In genomic region chr4:6730603-6731300, GRCh38 we compare ENCODE assay signal across 17 cellular contexts. TPM values are rescaled to one million over a fixed set of nuclear protein-coding genes. Genes with fewer than 3 reads are reported as not detected.
DNase-seq lines count a peak whose midpoint lies in the region; ATAC-seq, FAIRE-seq and TF ChIP-seq lines count a peak whose summit lies in the region.
"Had no signal": no experiment of that assay in that cellular context is flagged by ENCODE, and none has a peak within 500 bp of the region (broad histone marks: within the 10 kb centered on the region; RNA-seq: fewer than 3 reads in every experiment).

No MANE protein-coding gene starts in this region.

- no peak for TF ChIP-seq POLR2A in A549 (IDR thresholded peaks at IDR 0.05; ENCODE audit: low read length)

- no peak overlapping the region for H3K4me2 ChIP-seq in A549

- H3K9me3 ChIP-seq in A549 (no peaks in the 10 kb centered on the region), WERI-Rb-1 (ENCODE audit: severe bottlenecking) (no peaks in the 10 kb centered on the region)

- no peak for TF ChIP-seq RAD21 in A549 (conservative IDR thresholded peaks at IDR 0.05 in 1 of 2, IDR thresholded peaks at IDR 0.05 in 1 of 2)

- DNase-seq in A549 (ENCODE audit: low read depth in 1 of 2, low spot score in 1 of 2) (no peak), H7 (peak; percentile 53), WERI-Rb-1 (peak; percentile 97), foreskin fibroblast (no peak), NCI-H146 treated with DMSO at 0.1 percent for 48 hours (lab: John Stamatoyannopoulos, UW; ENCODE audit: unreplicated experiment) (no peak), COLO668 (lab: John Stamatoyannopoulos, UW; ENCODE audit: unreplicated experiment) (no peak)
- DNase-seq: activated CD4-positive, alpha-beta T cell treated with anti-CD3 and anti-CD28 coated beads, Interleukin-2, amount 10 ng/mL, durations not matched to agents 24 days and 14 days; dermis blood vessel endothelial cell; DMS79 treated with DMSO at 0.1 percent for 48 hours; Kasumi-1; NCI-H187 treated with DMSO at 0.1 percent for 48 hours; RPMI8226; stimulated activated naive CD4-positive, alpha-beta T cell treated with Interleukin-2 at 50 U/mL for 16 hours had no signal

- H3K27me3 ChIP-seq in H7 (ENCODE audit: control insufficient read depth, insufficient read depth, low read length) (no peaks in the 10 kb centered on the region), WERI-Rb-1 (ENCODE audit: insufficient read depth, low read depth, severe bottlenecking) (no peaks in the 10 kb centered on the region), layer of hippocampus (ENCODE audit: control insufficient read depth, insufficient read depth, low read length) (no peaks in the 10 kb centered on the region)

- POLR2A ChIA-PET in A549 (lab: Yijun Ruan, JAX) = interaction anchor here (0.6 kb wide), 1 partner anchor 27 kb away, joined by 4 read pairs; no protein-coding TSS in a partner anchor

- no peak for TF ChIP-seq EP300 in A549 (IDR thresholded peaks at IDR 0.05)

- H3K36me3 ChIP-seq in H7 (replicated peaks; ENCODE audit: control insufficient read depth, insufficient read depth, low read length) (no peaks in the 10 kb centered on the region), WERI-Rb-1 (no peaks in the 10 kb centered on the region)

- CTCF ChIA-PET in A549 (lab: Yijun Ruan, JAX) = interaction anchor here (0.9 to 5.5 kb wide), 3 partner anchors 11 to 143 kb away, joined by 3 to 38 read pairs (median 16); no protein-coding TSS in a partner anchor

- no peak overlapping the region for H3K4me3 ChIP-seq in A549
- H3K4me3 ChIP-seq in H7 (ENCODE audit: insufficient read depth, low read depth, low read length) = no peak overlapping the region
- H3K4me3 ChIP-seq in WERI-Rb-1 (ENCODE audit: low read depth, low read length) = peak overlapping the region; percentile 49
- no peak overlapping the region for H3K4me3 ChIP-seq in foreskin fibroblast (ENCODE audit: low read depth in 1 of 2, low read length in 2 of 2)

- WGBS in A549 (ENCODE audit: missing lambda C conversion rate) = 90% methylated on average over 19 of the region's 20 CpGs

- FAIRE-seq in A549 (lab: Jason Lieb, UNC) = no peak

- peaks cover 19% of the 10 kb centered on the region for H3K4me1 ChIP-seq in A549

- TF ChIP-seq CTCF in A549 (IDR thresholded peaks at IDR 0.05) (no peak), WERI-Rb-1 (IDR thresholded peaks at IDR 0.05; ENCODE audit: low read depth, low read length) (no peak), foreskin fibroblast (IDR thresholded peaks at IDR 0.05; ENCODE audit: low read depth, low read length) (no peak)

- ATAC-seq in A549 = no peak
- no peak for ATAC-seq in GM21360 (IDR thresholded peaks at IDR 0.05; ENCODE audit: unreplicated experiment)

- H3K27ac ChIP-seq in A549 (peak overlapping the region; percentile 99 to 100), WERI-Rb-1 (peak overlapping the region; percentile 94), layer of hippocampus (ENCODE audit: low read depth, low read length) (peak overlapping the region; percentile 62)
- H3K27ac ChIP-seq: HL-60 had no signal

TF ChIP-seq in A549, 52 proteins besides CTCF, POLR2A, EP300 and RAD21:
- TF ChIP-seq SREBF2 (IDR thresholded peaks at IDR 0.05) (no peak), CHD2 (IDR thresholded peaks at IDR 0.05; ENCODE audit: low read length, partially characterized antibody) (no peak), HEYL (CRISPR knock-in tag; IDR thresholded peaks at IDR 0.05) (no peak), EHF (CRISPR knock-in tag; IDR thresholded peaks at IDR 0.05) (no peak), BHLHE40 (IDR thresholded peaks at IDR 0.05; ENCODE audit: low read depth, low read length) (no peak), ZNF302 (CRISPR knock-in tag; IDR thresholded peaks at IDR 0.05) (no peak), HOXA7 (CRISPR knock-in tag; IDR thresholded peaks at IDR 0.05) (no peak), NPAS2 (CRISPR knock-in tag; IDR thresholded peaks at IDR 0.05; ENCODE audit: borderline replicate concordance) (no peak), PHF8 (IDR thresholded peaks at IDR 0.05; ENCODE audit: borderline replicate concordance, low read depth) (no peak), RFX5 (IDR thresholded peaks at IDR 0.05) (no peak), CHD4 (IDR thresholded peaks at IDR 0.05; ENCODE audit: borderline replicate concordance) (no peak)

RNA-seq across cellular contexts. Expression of gene BLOC1S4, which starts 14.8 kb away (rescaled TPM):
- polyA plus RNA-seq in A549 (2011; rRNA removed) (11.7 and 13.2 TPM in 2 replicates), A549 (2017; fragmentation: RNase III; extraction: RNeasy Plus Mini Kit Qiagen cat#74134 plus additional on column Dnase treatment) (11.4 to 13.9 TPM (median 12.6 TPM) in 3 replicates)
- polyA plus RNA-seq in A549 (2012; cell fraction: cytosol; rRNA removed) = 18.8 and 26.6 TPM in 2 replicates
- polyA plus RNA-seq in A549 (2012; cell fraction: nucleus; rRNA removed) = 15.6 and 21.2 TPM in 2 replicates
- 4.0 and 4.8 TPM in 2 replicates for polyA minus RNA-seq in A549 (2011; rRNA and poly(A)+ RNA removed)
- 35.5 and 39.7 TPM in 2 replicates for total RNA-seq in H7 (2014; rRNA removed; shearing (Covaris generic))

RNA-seq across cellular contexts. Expression of gene MRFAP1L1, which starts 21.1 kb away (rescaled TPM):
- 42.8 and 78.2 TPM in 2 replicates for polyA plus RNA-seq in A549 (2011; rRNA removed)
- polyA plus RNA-seq in A549 (2012; cell fraction: cytosol; rRNA removed) = 20.7 and 30.2 TPM in 2 replicates
- 8.3 and 12.5 TPM in 2 replicates for polyA plus RNA-seq in A549 (2012; cell fraction: nucleus; rRNA removed)
- polyA plus RNA-seq in A549 (2017; fragmentation: RNase III; extraction: RNeasy Plus Mini Kit Qiagen cat#74134 plus additional on column Dnase treatment) = 41.3 to 46.7 TPM (median 46.1 TPM) in 3 replicates
- polyA minus RNA-seq in A549 (2011; rRNA and poly(A)+ RNA removed) = 10.5 and 13.6 TPM in 2 replicates
- total RNA-seq in H7 (2014; rRNA removed; shearing (Covaris generic)) = 49.0 and 52.5 TPM in 2 replicates

RNA-seq across cellular contexts. Expression of gene S100P, which starts 37.1 kb away (rescaled TPM):
- polyA plus RNA-seq in A549 (2011; rRNA removed) (171 and 291 TPM in 2 replicates), A549 (2017; fragmentation: RNase III; extraction: RNeasy Plus Mini Kit Qiagen cat#74134 plus additional on column Dnase treatment) (11.4 to 20.9 TPM (median 16.0 TPM) in 3 replicates)
- polyA plus RNA-seq in A549 (2012; cell fraction: cytosol; rRNA removed) = 46.4 and 54.2 TPM in 2 replicates
- 11.5 and 12.5 TPM in 2 replicates for polyA plus RNA-seq in A549 (2012; cell fraction: nucleus; rRNA removed)
- 20.1 and 28.1 TPM in 2 replicates for polyA minus RNA-seq in A549 (2011; rRNA and poly(A)+ RNA removed)
- total RNA-seq in H7 (2014; rRNA removed; shearing (Covaris generic)) = not detected in 2 replicates
- total RNA-seq: dermis blood vessel endothelial cell had no signal
- polyA plus RNA-seq: neural cell had no signal

RNA-seq across cellular contexts. Expression of gene KIAA0232, which starts 51.8 kb away (rescaled TPM):
- polyA plus RNA-seq in A549 (2011; rRNA removed) = 21.5 and 25.2 TPM in 2 replicates
- 2.8 and 4.4 TPM in 2 replicates for polyA plus RNA-seq in A549 (2012; cell fraction: cytosol; rRNA removed)
- 3.7 and 5.2 TPM in 2 replicates for polyA plus RNA-seq in A549 (2012; cell fraction: nucleus; rRNA removed)
- polyA plus RNA-seq in A549 (2017; fragmentation: RNase III; extraction: RNeasy Plus Mini Kit Qiagen cat#74134 plus additional on column Dnase treatment) = 9.3 to 10.6 TPM (median 10.5 TPM) in 3 replicates
- 15.6 and 22.7 TPM in 2 replicates for polyA minus RNA-seq in A549 (2011; rRNA and poly(A)+ RNA removed)
- total RNA-seq in H7 (2014; rRNA removed; shearing (Covaris generic)) = 11.5 and 15.9 TPM in 2 replicates

Comparison
In these comparisons a context has a peak if more than half of its experiments do, and no peak if none do; other contexts are left out.
1. DNase-seq: peak in H7 (single experiment) and WERI-Rb-1 (single experiment); none in A549 (0 of 2), foreskin fibroblast (0 of 2), NCI-H146 treated with DMSO at 0.1 percent for 48 hours (single experiment) and COLO668 (single experiment).
2. Peak in every context shown above with its lines, with median percentiles within 50 percentile points of each other: H3K27ac ChIP-seq.